8 cellular contexts compared by ENCODE assay signal in genomic region chr12:6827437-6827894, GRCh38. TPM values are rescaled to one million over a fixed set of nuclear protein-coding genes. Genes with fewer than 3 reads are reported as not detected.
DNase-seq lines count a peak whose midpoint lies in the region; ATAC-seq, FAIRE-seq and TF ChIP-seq lines count a peak whose summit lies in the region.

No MANE protein-coding gene starts in this region.

- H3K27me3 Mint-ChIP-seq in type B pancreatic cell: peaks cover 40% of the 10 kb centered on the region

- H3K4me1 Mint-ChIP-seq in type B pancreatic cell (ENCODE audit: unreplicated experiment): peaks cover 28% of the 10 kb centered on the region

- DNase-seq in BE2C (peak; percentile 96), HT1080 (ENCODE audit: low read depth) (peak; percentile 86), NT2/D1 (ENCODE audit: low read depth, low spot score) (peak; percentile 96), frontal cortex (ENCODE audit: low spot score in 2 of 2) (peak; percentile 80 to 84), occipital lobe (lab: John Stamatoyannopoulos, UW) (peak; percentile 63), type B pancreatic cell (ENCODE audit: extremely low spot score, unreplicated experiment) (no peak)
- DNase-seq in activated naive CD4-positive, alpha-beta T cell treated with Interleukin-2 at 50 U/mL for 16 hours: peak; percentile 55

- no peak for FAIRE-seq in frontal cortex (lab: Jason Lieb, UNC)

- H3K9me3 Mint-ChIP-seq in type B pancreatic cell: no peaks in the 10 kb centered on the region

- peak overlapping the region; percentile 42 for H3K4me3 ChIP-seq in BE2C (ENCODE audit: low read depth, low read length)
- peak overlapping the region; percentile 5 for H3K4me3 ChIP-seq in NT2/D1 (ENCODE audit: insufficient read length, low read depth)

- H3K4me1 ChIP-seq in BE2C (peaks cover 10% of the 10 kb centered on the region), NT2/D1 (ENCODE audit: insufficient read depth, insufficient read length) (peaks cover 60% of the 10 kb centered on the region)

- peak overlapping the region; percentile 80 for H3K9ac ChIP-seq in NT2/D1 (ENCODE audit: insufficient read length, low read depth)

- peaks cover 13% of the 10 kb centered on the region for H3K36me3 Mint-ChIP-seq in type B pancreatic cell

- H3K27ac Mint-ChIP-seq in type B pancreatic cell: peak overlapping the region; percentile 79

- H3K36me3 ChIP-seq in BE2C (peaks cover 28% of the 10 kb centered on the region), NT2/D1 (ENCODE audit: insufficient read depth, insufficient read length, low read length) (peaks cover 56% of the 10 kb centered on the region)

- no peak for TF ChIP-seq CTCF in BE2C (IDR thresholded peaks at IDR 0.05; ENCODE audit: low read depth, low read length)
- TF ChIP-seq CTCF in type B pancreatic cell (conservative IDR thresholded peaks at IDR 0.05): no peak

- peak overlapping the region; percentile 90 for H3K4me3 Mint-ChIP-seq in type B pancreatic cell

- no peak for ATAC-seq in GM19467 (IDR thresholded peaks at IDR 0.05; ENCODE audit: unreplicated experiment)

- no peaks in the 10 kb centered on the region for H3K9me3 ChIP-seq in BE2C
- H3K9me3 ChIP-seq in NT2/D1 (ENCODE audit: insufficient read depth, low read length): no peaks in the 10 kb centered on the region

- H3K27me3 ChIP-seq in BE2C: no peaks in the 10 kb centered on the region
- H3K27me3 ChIP-seq in NT2/D1 (ENCODE audit: insufficient read depth, insufficient read length): no peaks in the 10 kb centered on the region

RNA-seq across cellular contexts. Expression of gene P3H3, which starts 0.7 kb away (rescaled TPM):
- polyA plus RNA-seq in BE2C (2012; ENCODE audit: insufficient read depth, insufficient read length, low read depth): 93.6 TPM
- total RNA-seq in HT1080 (2014; rRNA removed; shearing (Covaris generic)): 31.5 and 31.7 TPM in 2 replicates
- 52.4 and 56.8 TPM in 2 replicates for polyA plus RNA-seq in HT1080 (2015; cell fraction: cytosol; rRNA removed)
- polyA plus RNA-seq in HT1080 (2015; cell fraction: nucleus; rRNA removed): 111 and 113 TPM in 2 replicates
- total RNA-seq in frontal cortex (11.0 TPM), occipital lobe (11.2 TPM), type B pancreatic cell (ENCODE audit: low replicate concordance) (40.7 and 66.0 TPM in 2 replicates)

RNA-seq across cellular contexts. Expression of gene GPR162, which starts 5.8 kb away (rescaled TPM):
- 210 TPM for polyA plus RNA-seq in BE2C (2012; ENCODE audit: insufficient read depth, insufficient read length, low read depth)
- total RNA-seq in HT1080 (2014; rRNA removed; shearing (Covaris generic)): 7.2 and 8.7 TPM in 2 replicates
- polyA plus RNA-seq in HT1080 (2015; cell fraction: cytosol; rRNA removed): 1.6 and 3.2 TPM in 2 replicates
- polyA plus RNA-seq in HT1080 (2015; cell fraction: nucleus; rRNA removed): 6.1 and 8.3 TPM in 2 replicates
- total RNA-seq in frontal cortex (81.1 TPM), occipital lobe (61.3 TPM), type B pancreatic cell (ENCODE audit: low replicate concordance) (5.4 and 17.8 TPM in 2 replicates)

RNA-seq across cellular contexts. Expression of gene GNB3, which starts 13.3 kb away (rescaled TPM):
- 88.5 TPM for polyA plus RNA-seq in BE2C (2012; ENCODE audit: insufficient read depth, insufficient read length, low read depth)
- total RNA-seq in HT1080 (2014; rRNA removed; shearing (Covaris generic)): 1.5 and 1.6 TPM in 2 replicates
- 2.3 and 3.7 TPM in 2 replicates for polyA plus RNA-seq in HT1080 (2015; cell fraction: cytosol; rRNA removed)
- 23.9 and 27.2 TPM in 2 replicates for polyA plus RNA-seq in HT1080 (2015; cell fraction: nucleus; rRNA removed)
- 1.2 TPM for total RNA-seq in frontal cortex
- 0.94 TPM for total RNA-seq in occipital lobe
- total RNA-seq in type B pancreatic cell (ENCODE audit: low replicate concordance): 6.3 and 25.2 TPM in 2 replicates

RNA-seq across cellular contexts. Expression of gene CDCA3, which starts 23.6 kb away (rescaled TPM):
- 11.9 TPM for polyA plus RNA-seq in BE2C (2012; ENCODE audit: insufficient read depth, insufficient read length, low read depth)
- total RNA-seq in HT1080 (2014; rRNA removed; shearing (Covaris generic)): 129 and 190 TPM in 2 replicates
- 41.6 and 59.0 TPM in 2 replicates for polyA plus RNA-seq in HT1080 (2015; cell fraction: cytosol; rRNA removed)
- 125 and 147 TPM in 2 replicates for polyA plus RNA-seq in HT1080 (2015; cell fraction: nucleus; rRNA removed)
- total RNA-seq in frontal cortex: 2.9 TPM
- total RNA-seq in occipital lobe: 3.9 TPM
- total RNA-seq in type B pancreatic cell (ENCODE audit: low replicate concordance): 31.7 and 33.5 TPM in 2 replicates

RNA-seq across cellular contexts. Expression of gene USP5, which starts 24.5 kb away (rescaled TPM):
- polyA plus RNA-seq in BE2C (2012; ENCODE audit: insufficient read depth, insufficient read length, low read depth): 84.6 TPM
- 109 and 112 TPM in 2 replicates for total RNA-seq in HT1080 (2014; rRNA removed; shearing (Covaris generic))
- polyA plus RNA-seq in HT1080 (2015; cell fraction: cytosol; rRNA removed): 51.4 and 54.0 TPM in 2 replicates
- polyA plus RNA-seq in HT1080 (2015; cell fraction: nucleus; rRNA removed): 143 and 144 TPM in 2 replicates
- total RNA-seq in frontal cortex (77.5 TPM), occipital lobe (66.8 TPM), type B pancreatic cell (ENCODE audit: low replicate concordance) (121 and 198 TPM in 2 replicates)
